Comparison of ENCODE assay signal across 12 cellular contexts in the genomic region with DNA sequence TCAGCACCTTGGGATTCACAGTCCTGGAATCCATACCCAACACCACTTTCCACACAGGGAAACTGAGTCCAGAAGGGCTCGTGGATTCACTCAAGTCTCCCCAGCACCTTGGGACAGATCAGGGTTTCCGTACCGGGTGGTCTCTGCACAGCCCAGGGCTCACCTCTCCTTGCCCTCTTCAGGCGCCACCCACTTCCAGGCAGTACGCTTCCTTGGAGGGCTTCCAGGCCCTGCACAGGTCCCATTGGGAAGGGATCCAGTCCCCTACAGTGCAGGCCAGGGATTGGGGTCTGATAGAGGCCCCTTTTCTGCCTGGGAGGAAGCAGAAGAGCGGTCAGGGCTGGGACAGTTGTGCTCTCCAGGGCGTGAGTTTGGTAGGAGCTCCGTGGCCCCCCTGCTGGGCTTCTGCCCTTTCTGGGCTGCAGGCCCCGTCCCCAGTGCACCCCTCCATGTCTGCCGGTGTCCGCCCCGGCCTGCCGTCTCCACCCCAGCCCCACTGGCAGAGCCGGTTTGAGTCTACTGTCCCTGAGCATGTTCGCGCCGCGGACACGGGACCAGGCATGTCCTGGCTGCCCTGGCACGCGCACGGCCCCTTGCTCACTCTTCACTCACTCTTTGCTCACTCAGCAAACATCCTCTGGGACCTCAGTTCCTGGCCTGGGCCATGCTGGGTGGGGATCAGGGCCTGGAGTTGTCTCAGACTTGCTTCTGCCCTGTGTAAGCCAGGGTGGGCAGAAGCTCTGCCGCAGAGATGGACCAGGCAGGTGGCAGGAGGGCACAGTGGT. TPM values are rescaled to one million over a fixed set of nuclear protein-coding genes. Genes with fewer than 3 reads are reported as not detected.
A peak's percentile ranks its signal among the peaks of the same experiment; 100 is the strongest.
DNase-seq lines count a peak whose midpoint lies in the region; ATAC-seq, FAIRE-seq and TF ChIP-seq lines count a peak whose summit lies in the region.
"Had no signal": no experiment of that assay in that cellular context is flagged by ENCODE, and none has a peak within 500 bp of the region (broad histone marks: within the 10 kb centered on the region; RNA-seq: fewer than 3 reads in every experiment).

No MANE protein-coding gene starts in this region.

- H4K8ac ChIP-seq in H1 (ENCODE audit: extremely low read depth, insufficient read depth, low read length) = peak overlapping the region; percentile 53; the same call in 1 of the 2 replicates

- H3K27ac ChIP-seq in H1 (ENCODE audit: low read depth, low read length) (no peak overlapping the region), upper lobe of right lung (no peak overlapping the region)
- H3K27ac ChIP-seq: KMS-11, right lobe of liver had no signal

- no peak overlapping the region for H2BK5ac ChIP-seq in H1 (ENCODE audit: low read depth, low read length)

- H3K4me2 ChIP-seq in H1 (ENCODE audit: insufficient read depth in 1 of 2, low read depth in 2 of 2, low read length in 2 of 2) = no peak overlapping the region
- H3K4me2 ChIP-seq: KMS-11 had no signal

- H3K9me3 Mint-ChIP-seq in nephron progenitor cell = no peaks in the 10 kb centered on the region

- H3K23me2 ChIP-seq in H1 (ENCODE audit: low read depth, low read length) = no peaks in the 10 kb centered on the region

- peaks cover 0 to 17% of the 10 kb centered on the region in 2 experiments for H4K20me1 ChIP-seq in H1 (replicated peaks in 1 of 2; ENCODE audit: control insufficient read depth in 1 of 2, insufficient read depth in 2 of 2, low read length in 2 of 2)

- H3K79me1 ChIP-seq in H1 (ENCODE audit: low read depth, low read length) = peaks cover 25% of the 10 kb centered on the region

- H2AFZ ChIP-seq in H1 (ENCODE audit: low read length) = no peak overlapping the region

- no peak overlapping the region for H2BK20ac ChIP-seq in H1 (ENCODE audit: low read length)

- H3K4me1 ChIP-seq in H1 (replicated peaks in 1 of 4; ENCODE audit: control insufficient read depth in 3 of 4, insufficient read depth in 4 of 4, low read length in 3 of 4) (peaks cover 0 to 6% (median 0%) of the 10 kb centered on the region in 4 experiments; a peak in 2 of 7 replicates), upper lobe of right lung (peaks cover 30% of the 10 kb centered on the region)
- H3K4me1 ChIP-seq: right lobe of liver had no signal

- H3K18ac ChIP-seq in H1 (ENCODE audit: extremely low read depth, low read length) = no peak overlapping the region; the same call in 1 of the 2 replicates

- intact Hi-C loops in upper lobe of right lung (cut with DNase I) = no loop called here

- no peaks in the 10 kb centered on the region for H3K27me3 ChIP-seq in H1 (replicated peaks in 1 of 4; ENCODE audit: control insufficient read depth in 3 of 4, extremely low read depth in 1 of 4, insufficient read depth in 3 of 4, low read length in 3 of 4)
- H3K27me3 ChIP-seq in upper lobe of right lung = no peaks in the 10 kb centered on the region
- H3K27me3 ChIP-seq: right lobe of liver had no signal

- H3K4me1 Mint-ChIP-seq in nephron progenitor cell = peaks cover 40% of the 10 kb centered on the region

- H3K79me2 ChIP-seq in H1 (ENCODE audit: control insufficient read depth in 1 of 2, insufficient read depth in 2 of 2, low read length in 2 of 2) = peaks cover 0 to 67% of the 10 kb centered on the region in 2 experiments; a peak in 3 of 4 replicates

- H3K9me3 ChIP-seq in H1 (ENCODE audit: insufficient read depth in 2 of 2, low read depth in 1 of 2, low read length in 1 of 2) (no peaks in the 10 kb centered on the region), upper lobe of right lung (no peaks in the 10 kb centered on the region)
- H3K9me3 ChIP-seq: right lobe of liver had no signal

- no peaks in the 10 kb centered on the region; a peak in 1 of 8 replicates for H3K36me3 ChIP-seq in H1 (ENCODE audit: control insufficient read depth in 2 of 4, insufficient read depth in 4 of 4, low read length in 3 of 4)
- no peaks in the 10 kb centered on the region for H3K36me3 ChIP-seq in upper lobe of right lung
- H3K36me3 ChIP-seq: right lobe of liver had no signal

- H3K4me3 Mint-ChIP-seq in nephron progenitor cell = no peak overlapping the region

- H3K56ac ChIP-seq in H1 (replicated peaks; ENCODE audit: insufficient read length, low read depth, low read length) = no peak overlapping the region

- no peak overlapping the region for H2AK5ac ChIP-seq in H1 (ENCODE audit: low read depth, low read length)

- no peak for TF ChIP-seq POLR2A in H1 (IDR thresholded peaks at IDR 0.05; ENCODE audit: control extremely low read depth in 1 of 2, low read depth in 2 of 2, low read length in 2 of 2)

- DNase-seq in activated effector memory CD4-positive, alpha-beta T cell treated with anti-CD3 and anti-CD28 coated beads, Interleukin-2, amount 50 U/mL, for 16 hours = peak; percentile 53
- DNase-seq in activated effector memory CD4-positive, alpha-beta T cell treated with Interleukin-2 at 50 U/mL for 16 hours = no peak
- DNase-seq in H1 (ENCODE audit: low read depth in 1 of 2, low spot score in 2 of 2) (no peak), nephron progenitor cell (no peak), upper lobe of right lung (peak; percentile 71)
- no peak for DNase-seq in stimulated activated naive CD4-positive, alpha-beta T cell (lab: John Stamatoyannopoulos, UW)
- DNase-seq in activated CD4-positive, alpha-beta T cell treated with anti-CD3 and anti-CD28 coated beads, Interleukin-2, amount 50 U/mL, for 48 hours = no peak
- DNase-seq: left cardiac atrium, NCI-H2171 had no signal

- no peaks in the 10 kb centered on the region for H3K36me3 Mint-ChIP-seq in nephron progenitor cell (ENCODE audit: low read depth)

- H2BK120ac ChIP-seq in H1 (replicated peaks; ENCODE audit: low read depth, low read length) = no peak overlapping the region

- no peak for TF ChIP-seq RAD21 in H1 (IDR thresholded peaks at IDR 0.05 in 1 of 2, conservative IDR thresholded peaks at IDR 0.05 in 1 of 2; ENCODE audit: low read depth in 2 of 2, low read length in 2 of 2)

- H3K14ac ChIP-seq in H1 (ENCODE audit: insufficient read length) = no peak overlapping the region

- peak; percentile 30 for ATAC-seq in upper lobe of right lung
- ATAC-seq in HG02973 (IDR thresholded peaks at IDR 0.05; ENCODE audit: unreplicated experiment) = no peak

- TF ChIP-seq EP300 in H1 (IDR thresholded peaks at IDR 0.05; ENCODE audit: borderline replicate concordance in 1 of 2, low read depth in 2 of 2, low read length in 2 of 2) = no peak

- peak overlapping the region; percentile 54 for H3K4ac ChIP-seq in H1 (replicated peaks; ENCODE audit: insufficient read length, low read depth, low read length)

- TF ChIP-seq CTCF in H1 (IDR thresholded peaks at IDR 0.05; ENCODE audit: control extremely low read depth in 1 of 3, insufficient read depth in 1 of 3, low read depth in 1 of 3, low read length in 3 of 3) (no peak), nephron progenitor cell (IDR thresholded peaks at IDR 0.05) (no peak), upper lobe of right lung (IDR thresholded peaks at IDR 0.05) (no peak)

- peak overlapping the region; percentile 55 for H3K27ac Mint-ChIP-seq in nephron progenitor cell

- 91% methylated on average over 21 of the region's 23 CpGs; no CpG with 5 or more reads in 1 of the 2 experiments for WGBS in H1 (ENCODE audit: extremely low coverage in 1 of 2, insufficient coverage in 1 of 2, insufficient read length in 1 of 2, insufficient replicate concordance in 2 of 2, low coverage in 1 of 2, low lambda C conversion rate in 2 of 2, missing lambda C conversion rate in 1 of 2), 2 experiments

- H2BK12ac ChIP-seq in H1 (ENCODE audit: low read depth, low read length) = no peak overlapping the region

- no peak overlapping the region for H3K9ac ChIP-seq in H1 (replicated peaks in 1 of 4; ENCODE audit: extremely low read depth in 1 of 4, low read depth in 3 of 4, low read length in 3 of 4)
- H3K9ac ChIP-seq: KMS-11 had no signal

- POLR2A ChIA-PET in H1 (lab: Charles Lee; ENCODE audit: partially characterized antibody) = interaction anchor here (0.8 to 1.1 kb wide), 2 partner anchors 9 to 12 kb away, joined by 3 read pairs; no protein-coding TSS in a partner anchor

- H3K23ac ChIP-seq in H1 (ENCODE audit: insufficient read length) = no peak overlapping the region

- no peak overlapping the region for H4K91ac ChIP-seq in H1 (replicated peaks; ENCODE audit: insufficient read length, low read length)

- H4K5ac ChIP-seq in H1 (ENCODE audit: insufficient read length, low read depth, low read length) = no peak overlapping the region

- CTCF ChIA-PET in H1 (lab: Charles Lee; ENCODE audit: partially characterized antibody) = interaction anchor here (1.3 to 2.1 kb wide), 4 partner anchors 26 to 79 kb away, joined by 3 to 8 read pairs (median 3); no protein-coding TSS in a partner anchor

- H3K4me3 ChIP-seq in H1 (ENCODE audit: extremely low read depth in 1 of 4, insufficient read depth in 2 of 4, low read depth in 3 of 4, low read length in 4 of 4) (no peak overlapping the region), upper lobe of right lung (no peak overlapping the region)
- H3K4me3 ChIP-seq: right lobe of liver had no signal

- no peak overlapping the region for H2BK15ac ChIP-seq in H1 (ENCODE audit: low read length)

- FAIRE-seq in H1 (lab: Jason Lieb, UNC) = no peak

- no peaks in the 10 kb centered on the region for H3K27me3 Mint-ChIP-seq in nephron progenitor cell (ENCODE audit: low read depth, poor library complexity)

TF ChIP-seq in H1, 55 proteins besides CTCF, POLR2A, EP300 and RAD21 (continues in another document):
- no peak for TF ChIP-seq RNF2 (IDR thresholded peaks at IDR 0.05; ENCODE audit: borderline replicate concordance, low read depth, low read length, missing control alignments, poor library complexity, severe bottlenecking)
- TF ChIP-seq SUZ12 (IDR thresholded peaks at IDR 0.05; ENCODE audit: low read length) = no peak
- no peak for TF ChIP-seq POLR2AphosphoS5 (IDR thresholded peaks at IDR 0.05; ENCODE audit: low read depth, low read length)
- TF ChIP-seq EZH2 (IDR thresholded peaks at IDR 0.05; ENCODE audit: low read depth, low read length, severe bottlenecking) = no peak
- no peak for TF ChIP-seq CHD2 (IDR thresholded peaks at IDR 0.05; ENCODE audit: low read length)
- no peak for TF ChIP-seq SIN3A (conservative IDR thresholded peaks at IDR 0.05 in 1 of 2, IDR thresholded peaks at IDR 0.05 in 1 of 2; ENCODE audit: low read depth in 1 of 2, low read length in 2 of 2)
- TF ChIP-seq CHD1 (IDR thresholded peaks at IDR 0.05; ENCODE audit: low read depth, low read length) = no peak
- no peak for TF ChIP-seq HDAC2 (IDR thresholded peaks at IDR 0.05; ENCODE audit: borderline replicate concordance in 1 of 2, low read depth in 2 of 2, low read length in 2 of 2)

RNA-seq across cellular contexts. Expression of gene SRC, which starts 12.6 kb away (rescaled TPM):
- 28.8 and 29.8 TPM in 2 replicates for total RNA-seq in H1 (2021; fragmentation: NEBNext Ultra II Directional; extraction: Animal tissue kit (Norgen Biotek cat#: 25700))
- polyA plus RNA-seq in H1 (2011; rRNA removed) = 27.6 and 35.4 TPM in 2 replicates
- polyA plus RNA-seq in H1 (2011; cell fraction: cytosol; rRNA removed) = 25.1 TPM
- polyA plus RNA-seq in H1 (2011; cell fraction: nucleus; rRNA removed) = 100 TPM
- polyA plus RNA-seq in H1 (2012, experiment 1 of 2) = 19.4 to 31.2 TPM (median 26.5 TPM) in 4 replicates
- polyA plus RNA-seq in H1 (2012, experiment 2 of 2) = 20.4 TPM
- polyA plus RNA-seq in H1 (2013, experiment 1 of 2) = 17.9 TPM
- polyA plus RNA-seq in H1 (2013, experiment 2 of 2) = 15.1 TPM
- 28.2 and 38.4 TPM in 2 replicates for polyA minus RNA-seq in H1 (2011; rRNA and poly(A)+ RNA removed)
- polyA minus RNA-seq in H1 (2011; cell fraction: cytosol; rRNA and poly(A)+ RNA removed) = 28.6 TPM
- polyA minus RNA-seq in H1 (2011; cell fraction: nucleus; rRNA and poly(A)+ RNA removed) = 41.9 TPM
- total RNA-seq in upper lobe of right lung = 64.0 TPM

Comparison
In these comparisons a context has a peak if more than half of its experiments do, and no peak if none do; other contexts are left out.
1. DNase-seq: peak in activated effector memory CD4-positive, alpha-beta T cell treated with anti-CD3 and anti-CD28 coated beads, Interleukin-2, amount 50 U/mL, for 16 hours (single experiment) and upper lobe of right lung (single experiment); none in activated effector memory CD4-positive, alpha-beta T cell treated with Interleukin-2 at 50 U/mL for 16 hours (single experiment), H1 (0 of 2), nephron progenitor cell (single experiment), stimulated activated naive CD4-positive, alpha-beta T cell (0 of 6) and activated CD4-positive, alpha-beta T cell treated with anti-CD3 and anti-CD28 coated beads, Interleukin-2, amount 50 U/mL, for 48 hours (0 of 2).